Comparison of ENCODE assay signal across 8 cellular contexts in genomic region chr17:49229805-49230600, GRCh38. TPM values are rescaled to one million over a fixed set of nuclear protein-coding genes. Genes with fewer than 3 reads are reported as not detected.
DNase-seq lines count a peak whose midpoint lies in the region; ATAC-seq and TF ChIP-seq lines count a peak whose summit lies in the region.

No MANE protein-coding gene starts in this region.

- peak overlapping the region; percentile 71 for H3K4me3 Mint-ChIP-seq in endothelial cell (ENCODE audit: unreplicated experiment)

- peaks cover 3% of the 10 kb centered on the region for H3K36me3 Mint-ChIP-seq in endothelial cell (ENCODE audit: low read depth, unreplicated experiment)

- H3K9ac ChIP-seq in Loucy (ENCODE audit: low read depth, low read length, poor library complexity, severe bottlenecking), result peak overlapping the region; percentile 52

- H3K9me3 ChIP-seq in DOHH2 (ENCODE audit: control insufficient read depth, insufficient read depth, low read length), result no peaks in the 10 kb centered on the region
- no peaks in the 10 kb centered on the region for H3K9me3 ChIP-seq in Loucy (ENCODE audit: insufficient read depth, low read depth, low read length)
- no peaks in the 10 kb centered on the region for H3K9me3 ChIP-seq in neutrophil

- H3K79me2 ChIP-seq in DOHH2 (ENCODE audit: control insufficient read depth, low read length), result no peaks in the 10 kb centered on the region
- H3K79me2 ChIP-seq in Loucy (ENCODE audit: insufficient read depth, low read length), result no peaks in the 10 kb centered on the region

- H2AFZ ChIP-seq in Loucy (ENCODE audit: low read length), result peak overlapping the region; percentile 77

- peaks cover 37% of the 10 kb centered on the region for H3K27me3 ChIP-seq in DOHH2 (ENCODE audit: control insufficient read depth, low read length)
- H3K27me3 ChIP-seq in Loucy (ENCODE audit: insufficient read depth, low read length, poor library complexity, severe bottlenecking), result no peaks in the 10 kb centered on the region
- H3K27me3 ChIP-seq in neutrophil, result peaks cover 23% of the 10 kb centered on the region

- H3K4me1 ChIP-seq in DOHH2 (ENCODE audit: control insufficient read depth, low read length), result peaks cover 17% of the 10 kb centered on the region
- peaks cover 8% of the 10 kb centered on the region for H3K4me1 ChIP-seq in Loucy (ENCODE audit: insufficient read depth, low read length, poor library complexity, severe bottlenecking)
- peaks cover 72 to 79% of the 10 kb centered on the region in 2 experiments for H3K4me1 ChIP-seq in neutrophil (ENCODE audit: control insufficient read depth in 1 of 2, insufficient read depth in 1 of 2, low read depth in 1 of 2, low read length in 1 of 2)

- no peak for ATAC-seq in GM19324 (IDR thresholded peaks at IDR 0.05; ENCODE audit: low FRiP score, unreplicated experiment)
- ATAC-seq in GM21381 (IDR thresholded peaks at IDR 0.05; ENCODE audit: unreplicated experiment), result no peak
- no peak for ATAC-seq in HG02870 (IDR thresholded peaks at IDR 0.05; ENCODE audit: unreplicated experiment)

- H3K4me1 Mint-ChIP-seq in endothelial cell (ENCODE audit: unreplicated experiment), result peaks cover 3% of the 10 kb centered on the region

- DNase-seq in endothelial cell (ENCODE audit: low spot score), result no peak
- DNase-seq in NCI-H1930 (lab: John Stamatoyannopoulos, UW), result no peak

- H3K4me2 ChIP-seq in DOHH2 (ENCODE audit: low read length) (peak overlapping the region; percentile 95), Loucy (ENCODE audit: low read depth, low read length, poor library complexity, severe bottlenecking) (peak overlapping the region; percentile 86)

- no peaks in the 10 kb centered on the region for H3K9me3 Mint-ChIP-seq in endothelial cell (ENCODE audit: unreplicated experiment)

- H3F3A ChIP-seq in DOHH2 (ENCODE audit: control insufficient read depth, insufficient read depth) (no peaks in the 10 kb centered on the region), Loucy (ENCODE audit: low read depth) (no peaks in the 10 kb centered on the region)

- no peak overlapping the region for H3K27ac Mint-ChIP-seq in endothelial cell (ENCODE audit: unreplicated experiment)

- H3K27me3 Mint-ChIP-seq in endothelial cell (ENCODE audit: unreplicated experiment), result peaks cover 19% of the 10 kb centered on the region

- H3K27ac ChIP-seq in DOHH2 (ENCODE audit: low read depth, low read length), result no peak overlapping the region
- peak overlapping the region; percentile 93 for H3K27ac ChIP-seq in neutrophil

- H3K36me3 ChIP-seq in DOHH2 (ENCODE audit: control insufficient read depth, low read length) (no peaks in the 10 kb centered on the region), Loucy (ENCODE audit: insufficient read depth, low read length) (no peaks in the 10 kb centered on the region), neutrophil (peaks cover 28% of the 10 kb centered on the region)

- TF ChIP-seq CTCF in DOHH2 (IDR thresholded peaks at IDR 0.05; ENCODE audit: low read depth, low read length, poor library complexity, severe bottlenecking), result no peak
- no peak for TF ChIP-seq CTCF in Loucy (conservative IDR thresholded peaks at IDR 0.05; ENCODE audit: low read length)
- TF ChIP-seq CTCF in endothelial cell (IDR thresholded peaks at IDR 0.05; ENCODE audit: unreplicated experiment), result no peak
- TF ChIP-seq CTCF in neutrophil (IDR thresholded peaks at IDR 0.05), result no peak

- H3K9me2 ChIP-seq in DOHH2 (replicated peaks; ENCODE audit: control insufficient read depth, low read length) (no peaks in the 10 kb centered on the region), Loucy (replicated peaks; ENCODE audit: low read depth, low read length) (no peaks in the 10 kb centered on the region)

- H3K4me3 ChIP-seq in DOHH2 (ENCODE audit: low read length) (peak overlapping the region; percentile 82), Loucy (ENCODE audit: low read length, poor library complexity, severe bottlenecking) (peak overlapping the region; percentile 73), neutrophil (ENCODE audit: low read depth in 1 of 2, low read length in 1 of 2) (peak overlapping the region; percentile 94 to 95)

- H4K20me1 ChIP-seq in DOHH2 (ENCODE audit: control insufficient read depth, insufficient read depth, low read depth, low read length), result no peaks in the 10 kb centered on the region
- H4K20me1 ChIP-seq in Loucy (ENCODE audit: insufficient read depth, low read length, poor library complexity, severe bottlenecking), result no peaks in the 10 kb centered on the region

RNA-seq across cellular contexts. Expression of gene PHOSPHO1, which starts 0.6 kb away (rescaled TPM):
- total RNA-seq in endothelial cell (ENCODE audit: unreplicated experiment), result not detected

RNA-seq across cellular contexts. Expression of gene ABI3, which starts 19.5 kb away (rescaled TPM):
- total RNA-seq in endothelial cell (ENCODE audit: unreplicated experiment), result 15.7 TPM

RNA-seq across cellular contexts. Expression of gene GNGT2, which starts 19.6 kb away (rescaled TPM):
- total RNA-seq in endothelial cell (ENCODE audit: unreplicated experiment), result 2.1 TPM
